ENCODE assay signal across 8 cellular contexts in the genomic region with DNA sequence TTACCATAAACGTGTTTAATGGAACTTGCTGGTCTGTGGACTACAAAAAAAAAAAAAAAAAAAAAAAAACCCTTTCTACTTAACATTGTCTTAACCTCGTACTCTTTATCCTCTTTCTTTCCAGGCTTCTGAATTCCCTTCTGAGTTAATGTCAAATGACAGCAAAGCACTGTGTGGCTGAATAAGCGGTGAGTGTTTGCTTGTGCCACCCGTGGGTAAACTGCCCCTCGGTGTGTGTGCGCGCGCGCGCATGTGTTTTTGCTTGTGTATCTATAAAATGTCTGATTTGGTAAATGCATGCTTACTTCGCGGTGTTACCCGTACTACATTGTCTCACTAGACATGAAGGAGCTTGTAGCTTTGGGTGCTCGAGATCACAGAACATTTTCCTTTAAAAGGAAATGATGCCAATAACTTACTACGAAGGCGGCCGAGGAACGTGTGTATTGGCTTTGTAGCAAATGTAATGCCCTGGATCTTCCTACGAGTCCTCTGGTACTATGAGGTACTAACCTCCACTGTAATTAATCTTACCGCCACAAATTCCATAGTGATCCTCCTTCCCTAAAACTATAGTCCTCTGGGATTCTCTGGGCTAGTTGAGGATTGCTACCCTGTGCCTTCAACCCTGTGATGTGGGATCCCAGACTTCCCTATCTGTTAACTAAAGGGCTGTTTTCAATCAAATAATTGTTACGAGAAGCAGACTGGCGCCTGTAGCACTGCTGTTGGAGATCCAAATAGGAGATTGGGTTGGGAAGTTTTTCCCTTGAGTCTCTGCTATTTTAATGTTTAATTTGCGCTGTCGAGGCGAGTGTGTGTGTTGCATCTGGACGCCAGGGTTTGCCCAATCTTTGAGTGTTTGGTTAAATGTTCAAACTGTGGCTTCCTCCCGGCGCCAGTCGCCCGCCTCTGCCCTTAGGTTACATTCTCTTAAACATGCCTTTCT. TPM values are rescaled to one million over a fixed set of nuclear protein-coding genes. Genes with fewer than 3 reads are reported as not detected.
DNase-seq lines count a peak whose midpoint lies in the region; ATAC-seq and TF ChIP-seq lines count a peak whose summit lies in the region.

No MANE protein-coding gene starts in this region.

- peaks cover 30% of the 10 kb centered on the region for H3F3A ChIP-seq in MM.1S (ENCODE audit: insufficient read depth, low read length)

- H3K9ac ChIP-seq in MM.1S (ENCODE audit: low read length), result peak overlapping the region; percentile 79

- H3K9me2 ChIP-seq in MM.1S (replicated peaks; ENCODE audit: insufficient read depth, low read length), result no peaks in the 10 kb centered on the region

- H3K36me3 ChIP-seq in MM.1S (replicated peaks; ENCODE audit: insufficient read depth, low read length) (no peaks in the 10 kb centered on the region), breast epithelium (no peaks in the 10 kb centered on the region)

- peak overlapping the region; percentile 89 to 93 for H3K27ac Mint-ChIP-seq in T-cell

- peak overlapping the region; percentile 48 for H3K27ac ChIP-seq in MM.1S (ENCODE audit: low read length)
- peak overlapping the region; percentile 84 to 86 for H3K27ac ChIP-seq in breast epithelium

- H2AFZ ChIP-seq in MM.1S (ENCODE audit: low read length), result no peak overlapping the region

- in situ Hi-C loops in Caki2 (cut with HindIII; ENCODE audit: low pct_unique_long_range_greater_than_20kb, low sequenced_read_pairs), result loop anchor here (10.0 kb wide), 1 partner anchor 648 kb away; no protein-coding TSS in a partner anchor

- TF ChIP-seq CTCF in MM.1S (IDR thresholded peaks at IDR 0.05; ENCODE audit: low read length) (0 out of 2 replicates have a peak, but pooled peaks have one; percentile 5), breast epithelium (IDR thresholded peaks at IDR 0.05) (peak in 1 of 3 donors; percentile 16)

- no peaks in the 10 kb centered on the region for H4K20me1 ChIP-seq in MM.1S (ENCODE audit: insufficient read depth, low read length)

- peak overlapping the region; percentile 48 for H3K4me2 ChIP-seq in MM.1S (ENCODE audit: low read depth, low read length)

- intact Hi-C loops in breast epithelium (cut with DNase I; ENCODE audit: low total_unique reads), result no loop called here

- H3K4me3 ChIP-seq in MM.1S (ENCODE audit: low read length), result peak overlapping the region; percentile 91
- H3K4me3 ChIP-seq in breast epithelium, result peak overlapping the region; percentile 85 to 87 (median 85)

- peaks cover 19% of the 10 kb centered on the region for H3K79me2 ChIP-seq in MM.1S (ENCODE audit: low read length)

- no peaks in the 10 kb centered on the region for H3K9me3 Mint-ChIP-seq in T-cell

- H3K27me3 ChIP-seq in MM.1S (replicated peaks; ENCODE audit: insufficient read depth, low read length), result no peaks in the 10 kb centered on the region
- no peaks in the 10 kb centered on the region for H3K27me3 ChIP-seq in breast epithelium

- CTCF ChIA-PET in T-cell (lab: Charles Lee), result interaction anchor here (0.6 to 2.0 kb wide), 7 partner anchors 98 to 1585 kb away, joined by 3 to 6 read pairs (median 4); no protein-coding TSS in a partner anchor

- H3K9me3 ChIP-seq in MM.1S (replicated peaks; ENCODE audit: insufficient read depth, low read length) (no peaks in the 10 kb centered on the region), breast epithelium (no peaks in the 10 kb centered on the region)

- no peak for TF ChIP-seq POLR2A in breast epithelium (IDR thresholded peaks at IDR 0.05)

- peak overlapping the region; percentile 94 to 99 (median 96) for H3K4me3 Mint-ChIP-seq in T-cell

- POLR2A ChIA-PET in T-cell (lab: Charles Lee), result interaction anchor here in 1 of 2 donors (0.5 to 2.4 kb wide), 13 partner anchors 13 to 1805 kb away, joined by 3 to 17 read pairs (median 5); partner anchors contain the start of gene RSAD2

- H3K27me3 Mint-ChIP-seq in T-cell, result peaks cover 3 to 6% of the 10 kb centered on the region in 2 donors

- ATAC-seq in T-cell (replicated peaks in 1 of 4), result peak in 1 of 4 experiments; percentile 3
- no peak for ATAC-seq in GM21825 (IDR thresholded peaks at IDR 0.05; ENCODE audit: unreplicated experiment)

- H3K36me3 Mint-ChIP-seq in T-cell, result peaks cover 4% of the 10 kb centered on the region

- DNase-seq in Caki2 (ENCODE audit: low read depth), result peak; percentile 55
- peak; percentile 63 for DNase-seq in MM.1S
- peak in 32 of 34 experiments; percentile 25 to 66 (median 46) for DNase-seq in T-cell
- peak; percentile 40 to 53 for DNase-seq in breast epithelium (ENCODE audit: low spot score in 2 of 2)
- DNase-seq in kidney glomerular epithelial cell (lab: John Stamatoyannopoulos, UW), result peak; percentile 16
- peak; percentile 51 to 60 for DNase-seq in stimulated activated CD4-positive, alpha-beta T cell treated with anti-CD3 and anti-CD28 coated beads, Interleukin-2, amount 100 ng/mL, for 24 hours
- DNase-seq in ecto neural progenitor cell (ENCODE audit: low spot score), result no peak

- H3K4me1 ChIP-seq in MM.1S (ENCODE audit: low read length) (peaks cover 15% of the 10 kb centered on the region; the same call in 1 of the 2 replicates), breast epithelium (peaks cover 0 to 8% of the 10 kb centered on the region in 2 donors)

- peaks cover 35 to 50% (median 40%) of the 10 kb centered on the region in 3 donors for H3K4me1 Mint-ChIP-seq in T-cell

RNA-seq across cellular contexts. Expression of gene ID2, which starts 1.1 kb away (rescaled TPM):
- 65.9 and 90.3 TPM in 2 replicates for total RNA-seq in Caki2 (2014; rRNA removed; shearing (Covaris generic); ENCODE audit: low replicate concordance)
- total RNA-seq in T-cell, result 100 to 1,000 TPM in 2 of 5 donors, 10 to 100 TPM in 3; 55.5 to 153 (median 71.1) TPM
- 100 to 1,000 TPM; 240 to 305 (median 260) TPM for total RNA-seq in breast epithelium
